ENCODE assay signal across 11 cellular contexts in genomic region chr11:112584674-112585073, GRCh38.
A peak's percentile ranks its signal among the peaks of the same experiment; 100 is the strongest.
DNase-seq lines count a peak whose midpoint lies in the region; ATAC-seq, FAIRE-seq and TF ChIP-seq lines count a peak whose summit lies in the region.
"Had no signal": no experiment of that assay in that cellular context is flagged by ENCODE, and none has a peak within 500 bp of the region (broad histone marks: within the 10 kb centered on the region; RNA-seq: fewer than 3 reads in every experiment).

No MANE protein-coding gene starts in this region.

- H3K27me3 Mint-ChIP-seq in activated naive CD4-positive, alpha-beta T cell treated with anti-CD3 and anti-CD28 coated beads for 36 hours (ENCODE audit: low read depth) = no peaks in the 10 kb centered on the region
- peaks cover 1% of the 10 kb centered on the region for H3K27me3 Mint-ChIP-seq in activated T-cell treated with anti-CD3 and anti-CD28 coated beads, Interleukin-2, amount 50 U/mL, for 4 hours (ENCODE audit: low read depth)
- H3K27me3 Mint-ChIP-seq: CD4-positive, alpha-beta memory T cell had no signal

- H3K27me3 ChIP-seq in bronchial epithelial cell (ENCODE audit: control insufficient read depth, insufficient read depth, low read length) = no peaks in the 10 kb centered on the region
- no peaks in the 10 kb centered on the region for H3K27me3 ChIP-seq in smooth muscle cell (ENCODE audit: low read depth)

- H2AFZ ChIP-seq in smooth muscle cell (ENCODE audit: low read depth) = no peak overlapping the region

- no peaks in the 10 kb centered on the region for H4K20me1 ChIP-seq in smooth muscle cell (ENCODE audit: low read depth)

- no peaks in the 10 kb centered on the region for H3K4me1 Mint-ChIP-seq in activated naive CD4-positive, alpha-beta T cell treated with anti-CD3 and anti-CD28 coated beads for 36 hours (ENCODE audit: low read depth)
- H3K4me1 Mint-ChIP-seq in activated T-cell treated with anti-CD3 and anti-CD28 coated beads, Interleukin-2, amount 50 U/mL, for 4 hours (ENCODE audit: low read depth) = peaks cover 1% of the 10 kb centered on the region

- DNase-seq in activated naive CD4-positive, alpha-beta T cell treated with anti-CD3 and anti-CD28 coated beads for 36 hours = peak; percentile 48
- DNase-seq in activated naive CD4-positive, alpha-beta T cell treated with Interleukin-2 at 50 U/mL for 16 hours = no peak
- DNase-seq in NCI-H1436 treated with DMSO at 0.1 percent for 48 hours (lab: John Stamatoyannopoulos, UW) (peak; percentile 12), bronchial epithelial cell (ENCODE audit: low read depth) (peak; percentile 39), smooth muscle cell (lab: John Stamatoyannopoulos, UW; ENCODE audit: unreplicated experiment) (no peak), NCI-H2107 (lab: John Stamatoyannopoulos, UW) (no peak), lower leg skin (ENCODE audit: low spot score in 2 of 2) (no peak)
- no peak for DNase-seq in activated T-cell treated with anti-CD3 and anti-CD28 coated beads, Interleukin-2, amount 50 U/mL, for 4 hours
- DNase-seq: naive B cell, NCI-H2227 treated with DMSO at 0.1 percent for 48 hours had no signal

- no peak overlapping the region for H3K27ac Mint-ChIP-seq in activated naive CD4-positive, alpha-beta T cell treated with anti-CD3 and anti-CD28 coated beads for 36 hours
- H3K27ac Mint-ChIP-seq: naive B cell had no signal

- WGBS in smooth muscle cell (ENCODE audit: low lambda C conversion rate) = 62% methylated on average over 4 of the region's 4 CpGs
- 64% methylated on average over 4 of the region's 4 CpGs for WGBS in lower leg skin, 2 donors

- CTCF ChIA-PET in activated naive CD4-positive, alpha-beta T cell treated with anti-CD3 and anti-CD28 coated beads for 36 hours (lab: Charles Lee) = interaction anchor here (1.7 to 1.9 kb wide), 2 partner anchors 28 to 705 kb away, joined by 6 to 7 read pairs; no protein-coding TSS in a partner anchor

- H3K4me2 ChIP-seq in smooth muscle cell = no peak overlapping the region

- no peak overlapping the region for H3K4me3 Mint-ChIP-seq in activated naive CD4-positive, alpha-beta T cell treated with anti-CD3 and anti-CD28 coated beads for 36 hours
- no peak overlapping the region for H3K4me3 Mint-ChIP-seq in activated T-cell treated with anti-CD3 and anti-CD28 coated beads, Interleukin-2, amount 50 U/mL, for 4 hours
- H3K4me3 Mint-ChIP-seq: CD4-positive, alpha-beta memory T cell; naive B cell had no signal

- peak; percentile 50 for TF ChIP-seq CTCF in bronchial epithelial cell (IDR thresholded peaks at IDR 0.05; ENCODE audit: insufficient read depth, low read length, severe bottlenecking)
- TF ChIP-seq CTCF in smooth muscle cell (IDR thresholded peaks at IDR 0.05; ENCODE audit: borderline replicate concordance, insufficient read depth, poor library complexity, severe bottlenecking) = peak; percentile 19
- no peak for TF ChIP-seq CTCF in lower leg skin (IDR thresholded peaks at IDR 0.05)

- no peaks in the 10 kb centered on the region for H3K9me3 ChIP-seq in smooth muscle cell (replicated peaks; ENCODE audit: low read depth)

- no peak for FAIRE-seq in bronchial epithelial cell (lab: Jason Lieb, UNC)

- H3K36me3 Mint-ChIP-seq in activated naive CD4-positive, alpha-beta T cell treated with anti-CD3 and anti-CD28 coated beads for 36 hours (ENCODE audit: low read depth) = no peaks in the 10 kb centered on the region
- H3K36me3 Mint-ChIP-seq in activated T-cell treated with anti-CD3 and anti-CD28 coated beads, Interleukin-2, amount 50 U/mL, for 4 hours (ENCODE audit: insufficient read depth) = no peaks in the 10 kb centered on the region
- H3K36me3 Mint-ChIP-seq: CD4-positive, alpha-beta memory T cell; naive B cell had no signal

- no peaks in the 10 kb centered on the region for H3K79me2 ChIP-seq in smooth muscle cell (ENCODE audit: low read depth)

- H3K27ac ChIP-seq in smooth muscle cell (ENCODE audit: low read depth) = no peak overlapping the region

- intact Hi-C loops in activated naive CD4-positive, alpha-beta T cell treated with anti-CD3 and anti-CD28 coated beads for 36 hours (cut with micrococcal nuclease) = loop anchor here (1.0 kb wide), 1 partner anchor 294 kb away; no protein-coding TSS in a partner anchor
- intact Hi-C loops in lower leg skin (cut with DNase I; ENCODE audit: low total_unique reads) = loop anchor here (10.0 kb wide), 1 partner anchor 520 kb away; no protein-coding TSS in a partner anchor

- H3K4me1 ChIP-seq in smooth muscle cell (ENCODE audit: low read depth) = peaks cover 9% of the 10 kb centered on the region

- ATAC-seq in activated T-cell treated with anti-CD3 and anti-CD28 coated beads, Interleukin-2, amount 50 U/mL, for 4 hours = no peak

- H3K36me3 ChIP-seq in bronchial epithelial cell (ENCODE audit: control insufficient read depth, insufficient read depth, low read length) (no peaks in the 10 kb centered on the region), smooth muscle cell (ENCODE audit: low read depth) (no peaks in the 10 kb centered on the region)

- no peaks in the 10 kb centered on the region for H3K9me3 Mint-ChIP-seq in activated naive CD4-positive, alpha-beta T cell treated with anti-CD3 and anti-CD28 coated beads for 36 hours
- H3K9me3 Mint-ChIP-seq in activated T-cell treated with anti-CD3 and anti-CD28 coated beads, Interleukin-2, amount 50 U/mL, for 4 hours = no peaks in the 10 kb centered on the region
- H3K9me3 Mint-ChIP-seq: CD4-positive, alpha-beta memory T cell; naive B cell had no signal

- TF ChIP-seq POLR2A in lower leg skin (IDR thresholded peaks at IDR 0.05) = no peak

- H3K9ac ChIP-seq in smooth muscle cell (ENCODE audit: low read depth) = no peak overlapping the region

- peaks cover 4% of the 10 kb centered on the region for H3F3A ChIP-seq in smooth muscle cell (ENCODE audit: low read depth)

- H3K4me3 ChIP-seq in bronchial epithelial cell (ENCODE audit: low read depth, low read length) (no peak overlapping the region), smooth muscle cell (no peak overlapping the region), lower leg skin (ENCODE audit: low read depth, poor library complexity, severe bottlenecking) (no peak overlapping the region)

Comparison
In these comparisons a context has a peak if more than half of its experiments do, and no peak if none do; other contexts are left out.
1. DNase-seq: peak in activated naive CD4-positive, alpha-beta T cell treated with anti-CD3 and anti-CD28 coated beads for 36 hours (single experiment), NCI-H1436 treated with DMSO at 0.1 percent for 48 hours (single experiment) and bronchial epithelial cell (single experiment); none in activated naive CD4-positive, alpha-beta T cell treated with Interleukin-2 at 50 U/mL for 16 hours (single experiment), smooth muscle cell (single experiment), NCI-H2107 (single experiment), lower leg skin (0 of 2) and activated T-cell treated with anti-CD3 and anti-CD28 coated beads, Interleukin-2, amount 50 U/mL, for 4 hours (single experiment).
2. CTCF ChIP-seq: peak in bronchial epithelial cell (single experiment) and smooth muscle cell (single experiment); none in lower leg skin (0 of 3).